Comparison of ENCODE assay signal across 36 cellular contexts in genomic region chr19:15902254-15902653, GRCh38. TPM values are rescaled to one million over a fixed set of nuclear protein-coding genes. Genes with fewer than 3 reads are reported as not detected.
"Had no signal": no experiment of that assay in that cellular context is flagged by ENCODE, and none has a peak within 500 bp of the region (broad histone marks: within the 10 kb centered on the region; RNA-seq: fewer than 3 reads in every experiment).

No MANE protein-coding gene starts in this region.

- H3K36me3 ChIP-seq: adrenal gland, breast epithelium, WERI-Rb-1 had no signal

- DNase-seq: activated CD4-positive, alpha-beta T cell treated with anti-CD3 and anti-CD28 coated beads for 1 hour; activated CD4-positive, alpha-beta T cell treated with anti-CD3 and anti-CD28 coated beads for 48 hours; activated CD4-positive, alpha-beta T cell treated with anti-CD3 and anti-CD28 coated beads, Interleukin-2, amount 50 U/mL, for 48 hours; activated CD4-positive, CD25-positive, alpha-beta regulatory T cell; activated CD8-positive, alpha-beta memory T cell treated with anti-CD3 and anti-CD28 coated beads, Interleukin-2, amount 50 U/mL, for 4 hours; activated CD8-positive, alpha-beta T cell treated with anti-CD3 and anti-CD28 coated beads, Interleukin-2, amount 10 ng/mL, durations not matched to agents 7 days and 5 days; activated gamma-delta T cell treated with Interleukin-2 at 50 U/mL for 16 hours; activated naive CD4-positive, alpha-beta T cell treated with anti-CD3 and anti-CD28 coated beads for 36 hours; activated T-cell treated with anti-CD3 and anti-CD28 coated beads for 4 hours; activated T-cell treated with anti-CD3 and anti-CD28 coated beads, Interleukin-2, amount 50 U/mL, for 4 hours; adrenal gland; body of pancreas; caudate nucleus; NCI-H1092 treated with DMSO at 0.1 percent for 48 hours; NCI-H1417; NCI-H146; NCI-H187; NCI-H2081 treated with DMSO at 0.1 percent for 48 hours; NCI-H226; NCI-H524 treated with DMSO at 0.1 percent for 48 hours; PC-9; Right ventricle myocardium superior; SW 1271; T-helper 1 cell; T1000; WERI-Rb-1 had no signal

- ATAC-seq: activated CD8-positive, alpha-beta T cell treated with anti-CD3 and anti-CD28 coated beads, Interleukin-2, amount 10 ng/mL, durations not matched to agents 7 days and 5 days; activated naive CD4-positive, alpha-beta T cell treated with anti-CD3 and anti-CD28 coated beads, Interleukin-2, amount 50 U/mL, for 72 hours; activated T-cell treated with anti-CD3 and anti-CD28 coated beads, Interleukin-2, amount 50 U/mL, for 4 hours; body of pancreas had no signal

- H3K4me1 ChIP-seq: adrenal gland, body of pancreas, breast epithelium had no signal

- H3K4me3 ChIP-seq: adrenal gland, body of pancreas, breast epithelium, PC-9 had no signal

- H3K9me3 ChIP-seq: adrenal gland, body of pancreas, breast epithelium had no signal

- H3K27ac ChIP-seq: adrenal gland, body of pancreas, breast epithelium, KMS-11, PC-9, WERI-Rb-1 had no signal

RNA-seq across cellular contexts. Expression of gene CYP4F2, which starts 4.4 kb away (rescaled TPM):
- total RNA-seq: activated CD8-positive, alpha-beta T cell treated with anti-CD3 and anti-CD28 coated beads, Interleukin-2, amount 10 ng/mL, durations not matched to agents 7 days and 5 days; activated T-cell treated with anti-CD3 and anti-CD28 coated beads, Interleukin-2, amount 50 U/mL, for 4 hours; activated T-helper 1 cell treated with anti-CD3 and anti-CD28 coated beads, Interleukin-12 subunit alpha, Interleukin-12 subunit beta, Interleukin-2, Interleukin-4 antibody, amounts not matched to agents 30 ng/mL and 10 ng/mL and 1 ng/mL, durations not matched to agents 14 hours and 24 hours and 36 hours; adrenal gland; astrocyte; body of pancreas; LHCN-M2; NCI-H460; OCI-LY7; Right ventricle myocardium superior; T-helper 2 cell treated with Interferon-gamma antibody and Interleukin-4, amounts not matched to agents 100 ng/mL and 5 ng/mL, for 36 hours had no signal
- polyA plus RNA-seq: adrenal gland had no signal

RNA-seq across cellular contexts. Expression of gene CYP4F11, which starts 32.1 kb away (rescaled TPM):
- total RNA-seq: activated CD8-positive, alpha-beta T cell treated with anti-CD3 and anti-CD28 coated beads, Interleukin-2, amount 10 ng/mL, durations not matched to agents 7 days and 5 days; activated naive CD4-positive, alpha-beta T cell treated with anti-CD3 and anti-CD28 coated beads for 36 hours; activated naive CD4-positive, alpha-beta T cell treated with anti-CD3 and anti-CD28 coated beads, Interleukin-2, amount 50 U/mL, for 72 hours; activated T-helper 1 cell treated with anti-CD3 and anti-CD28 coated beads, Interleukin-12 subunit alpha, Interleukin-12 subunit beta, Interleukin-2, Interleukin-4 antibody, amounts not matched to agents 30 ng/mL and 10 ng/mL and 1 ng/mL, durations not matched to agents 14 hours and 24 hours and 36 hours; astrocyte; T-helper 2 cell treated with Interferon-gamma antibody and Interleukin-4, amounts not matched to agents 100 ng/mL and 5 ng/mL, for 36 hours had no signal

RNA-seq across cellular contexts. Expression of gene OR10H4, which starts 46.6 kb away (rescaled TPM):
- total RNA-seq: activated CD8-positive, alpha-beta T cell treated with anti-CD3 and anti-CD28 coated beads, Interleukin-2, amount 10 ng/mL, durations not matched to agents 7 days and 5 days; activated naive CD4-positive, alpha-beta T cell treated with anti-CD3 and anti-CD28 coated beads for 36 hours; activated naive CD4-positive, alpha-beta T cell treated with anti-CD3 and anti-CD28 coated beads, Interleukin-2, amount 50 U/mL, for 72 hours; activated T-cell treated with anti-CD3 and anti-CD28 coated beads, Interleukin-2, amount 50 U/mL, for 4 hours; activated T-helper 1 cell treated with anti-CD3 and anti-CD28 coated beads, Interleukin-12 subunit alpha, Interleukin-12 subunit beta, Interleukin-2, Interleukin-4 antibody, amounts not matched to agents 30 ng/mL and 10 ng/mL and 1 ng/mL, durations not matched to agents 14 hours and 24 hours and 36 hours; adrenal gland; astrocyte; body of pancreas; breast epithelium; LHCN-M2; M059J; NCI-H460; OCI-LY7; PC-9; Right ventricle myocardium superior; T-helper 2 cell treated with Interferon-gamma antibody and Interleukin-4, amounts not matched to agents 100 ng/mL and 5 ng/mL, for 36 hours had no signal
- polyA plus RNA-seq: adrenal gland had no signal
